Comparison of ENCODE assay signal across 1 cellular context in the genomic region with DNA sequence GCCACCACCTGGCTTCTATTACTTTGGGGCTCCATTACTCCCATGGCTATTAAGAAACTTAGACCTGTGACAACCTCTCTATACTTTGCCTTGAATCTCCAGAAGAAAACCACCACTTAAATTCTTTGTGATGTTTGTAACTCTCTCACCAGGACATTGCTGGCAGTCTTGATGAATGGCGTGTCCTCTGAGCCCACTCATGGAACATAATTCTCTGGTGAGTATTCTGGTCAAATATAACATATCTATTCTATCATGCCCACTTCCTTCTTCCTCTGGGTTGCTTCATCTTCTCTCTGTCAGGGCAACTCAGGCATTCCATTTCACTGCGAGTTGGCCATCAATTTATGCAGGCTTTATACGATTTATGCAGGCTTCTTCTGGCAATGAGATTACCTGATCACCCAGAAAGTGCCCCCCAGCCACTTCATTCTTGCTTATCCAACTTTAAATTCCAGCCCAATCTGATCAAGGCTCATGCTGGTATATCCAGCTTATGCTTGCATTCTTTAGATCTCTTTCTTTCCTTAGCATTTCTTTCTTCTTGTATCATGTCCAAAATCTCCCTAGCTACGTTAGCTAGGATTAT.
TF ChIP-seq lines count a peak whose summit lies in the region.

No MANE protein-coding gene starts in this region.

TF ChIP-seq in GM23338, 12 proteins besides CTCF, POLR2A, EP300 and RAD21 (continued from another document):
- TF ChIP-seq, protein P1, sequence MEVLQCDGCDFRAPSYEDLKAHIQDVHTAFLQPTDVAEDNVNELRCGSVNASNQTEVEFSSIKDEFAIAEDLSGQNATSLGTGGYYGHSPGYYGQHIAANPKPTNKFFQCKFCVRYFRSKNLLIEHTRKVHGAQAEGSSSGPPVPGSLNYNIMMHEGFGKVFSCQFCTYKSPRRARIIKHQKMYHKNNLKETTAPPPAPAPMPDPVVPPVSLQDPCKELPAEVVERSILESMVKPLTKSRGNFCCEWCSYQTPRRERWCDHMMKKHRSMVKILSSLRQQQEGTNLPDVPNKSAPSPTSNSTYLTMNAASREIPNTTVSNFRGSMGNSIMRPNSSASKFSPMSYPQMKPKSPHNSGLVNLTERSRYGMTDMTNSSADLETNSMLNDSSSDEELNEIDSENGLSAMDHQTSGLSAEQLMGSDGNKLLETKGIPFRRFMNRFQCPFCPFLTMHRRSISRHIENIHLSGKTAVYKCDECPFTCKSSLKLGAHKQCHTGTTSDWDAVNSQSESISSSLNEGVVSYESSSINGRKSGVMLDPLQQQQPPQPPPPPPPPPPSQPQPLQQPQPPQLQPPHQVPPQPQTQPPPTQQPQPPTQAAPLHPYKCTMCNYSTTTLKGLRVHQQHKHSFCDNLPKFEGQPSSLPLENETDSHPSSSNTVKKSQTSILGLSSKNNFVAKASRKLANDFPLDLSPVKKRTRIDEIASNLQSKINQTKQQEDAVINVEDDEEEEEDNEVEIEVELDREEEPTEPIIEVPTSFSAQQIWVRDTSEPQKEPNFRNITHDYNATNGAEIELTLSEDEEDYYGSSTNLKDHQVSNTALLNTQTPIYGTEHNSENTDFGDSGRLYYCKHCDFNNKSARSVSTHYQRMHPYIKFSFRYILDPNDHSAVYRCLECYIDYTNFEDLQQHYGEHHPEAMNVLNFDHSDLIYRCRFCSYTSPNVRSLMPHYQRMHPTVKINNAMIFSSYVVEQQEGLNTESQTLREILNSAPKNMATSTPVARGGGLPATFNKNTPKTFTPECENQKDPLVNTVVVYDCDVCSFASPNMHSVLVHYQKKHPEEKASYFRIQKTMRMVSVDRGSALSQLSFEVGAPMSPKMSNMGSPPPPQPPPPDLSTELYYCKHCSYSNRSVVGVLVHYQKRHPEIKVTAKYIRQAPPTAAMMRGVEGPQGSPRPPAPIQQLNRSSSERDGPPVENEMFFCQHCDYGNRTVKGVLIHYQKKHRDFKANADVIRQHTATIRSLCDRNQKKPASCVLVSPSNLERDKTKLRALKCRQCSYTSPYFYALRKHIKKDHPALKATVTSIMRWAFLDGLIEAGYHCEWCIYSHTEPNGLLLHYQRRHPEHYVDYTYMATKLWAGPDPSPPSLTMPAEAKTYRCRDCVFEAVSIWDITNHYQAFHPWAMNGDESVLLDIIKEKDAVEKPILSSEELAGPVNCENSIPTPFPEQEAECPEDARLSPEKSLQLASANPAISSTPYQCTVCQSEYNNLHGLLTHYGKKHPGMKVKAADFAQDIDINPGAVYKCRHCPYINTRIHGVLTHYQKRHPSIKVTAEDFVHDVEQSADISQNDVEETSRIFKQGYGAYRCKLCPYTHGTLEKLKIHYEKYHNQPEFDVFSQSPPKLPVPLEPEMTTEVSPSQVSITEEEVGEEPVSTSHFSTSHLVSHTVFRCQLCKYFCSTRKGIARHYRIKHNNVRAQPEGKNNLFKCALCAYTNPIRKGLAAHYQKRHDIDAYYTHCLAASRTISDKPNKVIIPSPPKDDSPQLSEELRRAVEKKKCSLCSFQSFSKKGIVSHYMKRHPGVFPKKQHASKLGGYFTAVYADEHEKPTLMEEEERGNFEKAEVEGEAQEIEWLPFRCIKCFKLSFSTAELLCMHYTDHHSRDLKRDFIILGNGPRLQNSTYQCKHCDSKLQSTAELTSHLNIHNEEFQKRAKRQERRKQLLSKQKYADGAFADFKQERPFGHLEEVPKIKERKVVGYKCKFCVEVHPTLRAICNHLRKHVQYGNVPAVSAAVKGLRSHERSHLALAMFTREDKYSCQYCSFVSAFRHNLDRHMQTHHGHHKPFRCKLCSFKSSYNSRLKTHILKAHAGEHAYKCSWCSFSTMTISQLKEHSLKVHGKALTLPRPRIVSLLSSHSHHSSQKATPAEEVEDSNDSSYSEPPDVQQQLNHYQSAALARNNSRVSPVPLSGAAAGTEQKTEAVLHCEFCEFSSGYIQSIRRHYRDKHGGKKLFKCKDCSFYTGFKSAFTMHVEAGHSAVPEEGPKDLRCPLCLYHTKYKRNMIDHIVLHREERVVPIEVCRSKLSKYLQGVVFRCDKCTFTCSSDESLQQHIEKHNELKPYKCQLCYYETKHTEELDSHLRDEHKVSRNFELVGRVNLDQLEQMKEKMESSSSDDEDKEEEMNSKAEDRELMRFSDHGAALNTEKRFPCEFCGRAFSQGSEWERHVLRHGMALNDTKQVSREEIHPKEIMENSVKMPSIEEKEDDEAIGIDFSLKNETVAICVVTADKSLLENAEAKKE (CRISPR knock-in tag; IDR thresholded peaks at IDR 0.05), result no peak
- TF ChIP-seq STAT1 (IDR thresholded peaks at IDR 0.05; ENCODE audit: unreplicated experiment) (no peak), ZNF114 (CRISPR knock-in tag; IDR thresholded peaks at IDR 0.05) (no peak), NANOG (IDR thresholded peaks at IDR 0.05; ENCODE audit: borderline replicate concordance) (no peak), CREB1 (CRISPR knock-in tag; IDR thresholded peaks at IDR 0.05; ENCODE audit: low read depth) (no peak), EZH2phosphoT487 (IDR thresholded peaks at IDR 0.05; ENCODE audit: unreplicated experiment) (no peak)
- TF ChIP-seq, protein P2, sequence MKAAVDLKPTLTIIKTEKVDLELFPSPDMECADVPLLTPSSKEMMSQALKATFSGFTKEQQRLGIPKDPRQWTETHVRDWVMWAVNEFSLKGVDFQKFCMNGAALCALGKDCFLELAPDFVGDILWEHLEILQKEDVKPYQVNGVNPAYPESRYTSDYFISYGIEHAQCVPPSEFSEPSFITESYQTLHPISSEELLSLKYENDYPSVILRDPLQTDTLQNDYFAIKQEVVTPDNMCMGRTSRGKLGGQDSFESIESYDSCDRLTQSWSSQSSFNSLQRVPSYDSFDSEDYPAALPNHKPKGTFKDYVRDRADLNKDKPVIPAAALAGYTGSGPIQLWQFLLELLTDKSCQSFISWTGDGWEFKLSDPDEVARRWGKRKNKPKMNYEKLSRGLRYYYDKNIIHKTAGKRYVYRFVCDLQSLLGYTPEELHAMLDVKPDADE (IDR thresholded peaks at IDR 0.05), result no peak
